Comparison of ENCODE assay signal across 16 cellular contexts in the genomic region with DNA sequence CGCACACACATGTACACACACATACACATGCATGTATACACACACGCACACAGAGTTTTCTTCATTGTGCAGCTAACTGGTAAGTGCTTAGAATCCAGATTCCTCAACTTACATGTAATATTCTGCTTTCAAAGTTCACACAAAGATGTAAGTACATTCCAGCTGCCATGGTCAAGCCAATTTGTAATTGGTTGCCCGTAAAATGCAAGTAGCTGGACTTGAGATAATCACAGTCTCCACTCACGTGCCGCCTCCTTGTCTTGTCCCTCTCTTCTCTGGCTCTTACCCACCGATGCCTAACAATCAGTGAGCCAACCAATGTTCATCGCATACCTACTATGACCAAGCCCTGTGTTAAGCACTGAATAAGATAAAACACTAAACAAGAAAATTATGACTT.
"Had no signal": no experiment of that assay in that cellular context is flagged by ENCODE, and none has a peak within 500 bp of the region (broad histone marks: within the 10 kb centered on the region; RNA-seq: fewer than 3 reads in every experiment).

No MANE protein-coding gene starts in this region.

- H3K4me1 Mint-ChIP-seq: activated B cell treated with CpG ODN at 0.5 μM for 24 hours; activated CD4-positive, alpha-beta T cell treated with anti-CD3 and anti-CD28 coated beads, Interleukin-2, amount 10 ng/mL, durations not matched to agents 7 days and 5 days; activated naive CD8-positive, alpha-beta T cell treated with anti-CD3 and anti-CD28 coated beads for 36 hours; central memory CD8-positive, alpha-beta T cell had no signal

- DNase-seq: activated B cell treated with CpG ODN at 0.5 μM for 24 hours; activated CD4-positive, alpha-beta T cell treated with anti-CD3 and anti-CD28 coated beads, Interleukin-2, amount 10 ng/mL, durations not matched to agents 7 days and 5 days; activated naive CD8-positive, alpha-beta T cell treated with anti-CD3 and anti-CD28 coated beads for 36 hours; brain microvascular endothelial cell; effector CD8-positive, alpha-beta T cell; gastrocnemius medialis; left ventricle myocardium inferior; ovary; right lobe of liver; spleen; stomach; testis; upper lobe of right lung had no signal

- H3K4me3 ChIP-seq: gastrocnemius medialis, left ventricle myocardium inferior, ovary, right lobe of liver, spleen, stomach, testis, upper lobe of right lung had no signal

- H3K36me3 ChIP-seq: brain microvascular endothelial cell, gastrocnemius medialis, left ventricle myocardium inferior, ovary, right lobe of liver, spleen, stomach, upper lobe of right lung had no signal

- H3K36me3 Mint-ChIP-seq: activated naive CD8-positive, alpha-beta T cell treated with anti-CD3 and anti-CD28 coated beads for 36 hours; natural killer cell treated with Interleukin-12 subunit alpha and Interleukin-12 subunit beta and Interleukin-15 and Interleukin-18, amount 100 ng/mL, for 72 hours had no signal

- H3K27ac ChIP-seq: brain microvascular endothelial cell, gastrocnemius medialis, left ventricle myocardium inferior, ovary, right lobe of liver, spleen, stomach, testis, upper lobe of right lung had no signal

- H3K27me3 ChIP-seq: brain microvascular endothelial cell, gastrocnemius medialis, ovary, right lobe of liver, stomach, testis, upper lobe of right lung had no signal

- H3K27ac Mint-ChIP-seq: activated B cell treated with CpG ODN at 0.5 μM for 24 hours; activated CD4-positive, alpha-beta T cell treated with anti-CD3 and anti-CD28 coated beads, Interleukin-2, amount 10 ng/mL, durations not matched to agents 7 days and 5 days; activated naive CD8-positive, alpha-beta T cell treated with anti-CD3 and anti-CD28 coated beads for 36 hours; activated T-helper 1 cell treated with anti-CD3 and anti-CD28 coated beads, Interleukin-12 subunit alpha, Interleukin-12 subunit beta, Interleukin-2, Interleukin-4 antibody, amounts not matched to agents 30 ng/mL and 10 ng/mL and 1 ng/mL, durations not matched to agents 14 hours and 24 hours and 36 hours; natural killer cell treated with Interleukin-12 subunit alpha and Interleukin-12 subunit beta and Interleukin-15 and Interleukin-18, amount 100 ng/mL, for 72 hours had no signal

- H3K9me3 ChIP-seq: gastrocnemius medialis, left ventricle myocardium inferior, ovary, right lobe of liver, spleen, stomach, testis, upper lobe of right lung had no signal

- H3K9me3 Mint-ChIP-seq: activated B cell treated with CpG ODN at 0.5 μM for 24 hours; activated CD4-positive, alpha-beta T cell treated with anti-CD3 and anti-CD28 coated beads, Interleukin-2, amount 10 ng/mL, durations not matched to agents 7 days and 5 days; activated naive CD8-positive, alpha-beta T cell treated with anti-CD3 and anti-CD28 coated beads for 36 hours; activated T-helper 1 cell treated with anti-CD3 and anti-CD28 coated beads, Interleukin-12 subunit alpha, Interleukin-12 subunit beta, Interleukin-2, Interleukin-4 antibody, amounts not matched to agents 30 ng/mL and 10 ng/mL and 1 ng/mL, durations not matched to agents 14 hours and 24 hours and 36 hours; central memory CD8-positive, alpha-beta T cell; natural killer cell treated with Interleukin-12 subunit alpha and Interleukin-12 subunit beta and Interleukin-15 and Interleukin-18, amount 100 ng/mL, for 72 hours had no signal

- H3K4me3 Mint-ChIP-seq: activated B cell treated with CpG ODN at 0.5 μM for 24 hours; activated CD4-positive, alpha-beta T cell treated with anti-CD3 and anti-CD28 coated beads, Interleukin-2, amount 10 ng/mL, durations not matched to agents 7 days and 5 days; activated naive CD8-positive, alpha-beta T cell treated with anti-CD3 and anti-CD28 coated beads for 36 hours; activated T-helper 1 cell treated with anti-CD3 and anti-CD28 coated beads, Interleukin-12 subunit alpha, Interleukin-12 subunit beta, Interleukin-2, Interleukin-4 antibody, amounts not matched to agents 30 ng/mL and 10 ng/mL and 1 ng/mL, durations not matched to agents 14 hours and 24 hours and 36 hours; central memory CD8-positive, alpha-beta T cell; natural killer cell treated with Interleukin-12 subunit alpha and Interleukin-12 subunit beta and Interleukin-15 and Interleukin-18, amount 100 ng/mL, for 72 hours had no signal

- H3K4me1 ChIP-seq: gastrocnemius medialis, left ventricle myocardium inferior, spleen, testis, upper lobe of right lung had no signal
